Comparison of ENCODE assay signal across 22 cellular contexts in the genomic region with DNA sequence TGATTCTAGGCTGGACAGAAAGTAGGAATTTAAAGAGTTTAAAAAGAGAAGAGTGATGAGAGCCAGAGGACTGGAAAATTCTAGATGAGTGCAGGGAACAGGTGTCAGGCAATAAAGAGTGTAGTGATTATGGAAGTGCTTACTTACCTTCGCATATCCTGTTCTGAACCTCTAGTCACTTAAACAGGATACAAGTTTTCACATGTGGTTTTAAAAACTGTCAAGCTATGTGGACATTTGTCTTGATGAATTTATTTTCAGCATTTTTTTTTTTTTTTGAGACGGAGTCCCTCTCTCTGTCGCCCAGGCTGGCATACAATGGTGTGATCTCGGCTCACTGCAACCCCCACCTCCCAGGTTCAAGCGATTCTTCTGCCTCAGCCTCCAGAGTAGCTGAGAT. TPM values are rescaled to one million over a fixed set of nuclear protein-coding genes. Genes with fewer than 3 reads are reported as not detected.
DNase-seq lines count a peak whose midpoint lies in the region; ATAC-seq, FAIRE-seq and TF ChIP-seq lines count a peak whose summit lies in the region.
"Had no signal": no experiment of that assay in that cellular context is flagged by ENCODE, and none has a peak within 500 bp of the region (broad histone marks: within the 10 kb centered on the region; RNA-seq: fewer than 3 reads in every experiment).

No MANE protein-coding gene starts in this region.

- intact Hi-C loops in naive thymus-derived CD4-positive, alpha-beta T cell (cut with micrococcal nuclease): no loop called here

- no peaks in the 10 kb centered on the region for H3K4me1 Mint-ChIP-seq in naive thymus-derived CD4-positive, alpha-beta T cell
- peaks cover 2% of the 10 kb centered on the region for H3K4me1 Mint-ChIP-seq in glutamatergic neuron (ENCODE audit: low read depth, unreplicated experiment)
- H3K4me1 Mint-ChIP-seq: CD4-positive, CD25-positive, alpha-beta regulatory T cell had no signal

- peaks cover 0 to 37% (median 16%) of the 10 kb centered on the region in 5 donors for H3K36me3 Mint-ChIP-seq in naive thymus-derived CD4-positive, alpha-beta T cell
- no peaks in the 10 kb centered on the region for H3K36me3 Mint-ChIP-seq in glutamatergic neuron (ENCODE audit: unreplicated experiment)

- no peaks in the 10 kb centered on the region for H3K9me3 ChIP-seq in naive thymus-derived CD4-positive, alpha-beta T cell (ENCODE audit: control insufficient read depth in 2 of 3, low read length in 3 of 3)
- H3K9me3 ChIP-seq: Caco-2, SJSA1 had no signal

- no peaks in the 10 kb centered on the region for H3K36me3 ChIP-seq in naive thymus-derived CD4-positive, alpha-beta T cell (ENCODE audit: control insufficient read depth in 2 of 3, insufficient read depth in 3 of 3, low read length in 3 of 3)
- H3K36me3 ChIP-seq: SJSA1 had no signal

- peak; percentile 26 for FAIRE-seq in GM18507 (lab: Jason Lieb, UNC)
- FAIRE-seq in urothelium cell line (lab: Jason Lieb, UNC): no peak
- FAIRE-seq: GM12892, RCC 7860 had no signal

- CTCF ChIA-PET in naive thymus-derived CD4-positive, alpha-beta T cell (lab: Charles Lee): no interaction called here

- H3K4me3 Mint-ChIP-seq in naive thymus-derived CD4-positive, alpha-beta T cell: no peak overlapping the region
- H3K4me3 Mint-ChIP-seq in glutamatergic neuron (ENCODE audit: unreplicated experiment): no peak overlapping the region
- H3K4me3 Mint-ChIP-seq: CD4-positive, CD25-positive, alpha-beta regulatory T cell had no signal

- peaks cover 0 to 17% of the 10 kb centered on the region in 2 donors for H3K4me1 ChIP-seq in naive thymus-derived CD4-positive, alpha-beta T cell (ENCODE audit: control insufficient read depth in 2 of 2, insufficient read depth in 2 of 2, low read length in 2 of 2)
- H3K4me1 ChIP-seq: SJSA1 had no signal

- no peak overlapping the region for H3K27ac Mint-ChIP-seq in naive thymus-derived CD4-positive, alpha-beta T cell
- H3K27ac Mint-ChIP-seq in glutamatergic neuron (ENCODE audit: unreplicated experiment): no peak overlapping the region
- H3K27ac Mint-ChIP-seq: CD4-positive, CD25-positive, alpha-beta regulatory T cell had no signal

- no peak overlapping the region for H3K4me3 ChIP-seq in Jurkat, Clone E6-1 (ENCODE audit: low read length)
- H3K4me3 ChIP-seq in naive thymus-derived CD4-positive, alpha-beta T cell (ENCODE audit: low read length): no peak overlapping the region
- H3K4me3 ChIP-seq: SJSA1 had no signal

- H3K27me3 ChIP-seq in naive thymus-derived CD4-positive, alpha-beta T cell (ENCODE audit: control insufficient read depth in 2 of 2, insufficient read depth in 2 of 2, low read length in 2 of 2): no peaks in the 10 kb centered on the region
- H3K27me3 ChIP-seq: SJSA1 had no signal

- H3K9me3 Mint-ChIP-seq in naive thymus-derived CD4-positive, alpha-beta T cell: no peaks in the 10 kb centered on the region
- no peaks in the 10 kb centered on the region for H3K9me3 Mint-ChIP-seq in glutamatergic neuron (ENCODE audit: unreplicated experiment)
- H3K9me3 Mint-ChIP-seq: CD4-positive, CD25-positive, alpha-beta regulatory T cell had no signal

- POLR2A ChIA-PET in naive thymus-derived CD4-positive, alpha-beta T cell (lab: Charles Lee): no interaction called here

- ATAC-seq in naive thymus-derived CD4-positive, alpha-beta T cell: peak; percentile 69
- ATAC-seq: Right ventricle myocardium inferior had no signal

- H3K27me3 Mint-ChIP-seq in naive thymus-derived CD4-positive, alpha-beta T cell: no peaks in the 10 kb centered on the region
- no peaks in the 10 kb centered on the region for H3K27me3 Mint-ChIP-seq in glutamatergic neuron (ENCODE audit: unreplicated experiment)
- H3K27me3 Mint-ChIP-seq: CD4-positive, CD25-positive, alpha-beta regulatory T cell had no signal

- no peak for TF ChIP-seq CTCF in glutamatergic neuron (IDR thresholded peaks at IDR 0.05; ENCODE audit: partially characterized antibody, unreplicated experiment)

- peak overlapping the region; percentile 4 for H3K27ac ChIP-seq in caudate nucleus (ENCODE audit: low read depth, low read length)
- no peak overlapping the region for H3K27ac ChIP-seq in naive thymus-derived CD4-positive, alpha-beta T cell (ENCODE audit: low read depth, low read length)
- H3K27ac ChIP-seq: SJSA1 had no signal

- DNase-seq in GM18507 (ENCODE audit: extremely low spot score, insufficient read length, low read depth) (no peak), caudate nucleus (lab: John Stamatoyannopoulos, UW) (no peak), NCI-H2227 treated with DMSO at 0.1 percent for 48 hours (lab: John Stamatoyannopoulos, UW) (no peak), urothelium cell line (ENCODE audit: low spot score) (no peak), glutamatergic neuron (no peak), GF-D8 (lab: John Stamatoyannopoulos, UW) (no peak)
- peak; percentile 32 for DNase-seq in Jurkat, Clone E6-1 (ENCODE audit: low read depth, low spot score)
- no peak for DNase-seq in naive thymus-derived CD4-positive, alpha-beta T cell
- DNase-seq: Caco-2, DMS 273 treated with DMSO at 0.1 percent for 48 hours, DMS79 treated with DMSO at 0.1 percent for 48 hours, GOT3, NCI-H1092, NCI-H1436 treated with DMSO at 0.1 percent for 48 hours, NCI-H2029, NCI-H524 treated with DMSO at 0.1 percent for 48 hours, OCI-M1 had no signal

RNA-seq across cellular contexts. Expression of a gene that starts 34.3 kb away (rescaled TPM):
- polyA plus RNA-seq in Jurkat, Clone E6-1 (2012; ENCODE audit: insufficient read depth, insufficient read length): 8.5 TPM
- total RNA-seq in naive thymus-derived CD4-positive, alpha-beta T cell: under 1 TPM in 2 of 5 experiments, not detected in 3; 0.19 to 0.32 TPM
- under 1 TPM in 1 of 2 donors, not detected in 1; 0.10 TPM for polyA plus RNA-seq in naive thymus-derived CD4-positive, alpha-beta T cell
- total RNA-seq in glutamatergic neuron (ENCODE audit: unreplicated experiment): 1.3 TPM
- total RNA-seq: CD4-positive, CD25-positive, alpha-beta regulatory T cell had no signal
